ENCODE assay signal across 8 cellular contexts in the genomic region with DNA sequence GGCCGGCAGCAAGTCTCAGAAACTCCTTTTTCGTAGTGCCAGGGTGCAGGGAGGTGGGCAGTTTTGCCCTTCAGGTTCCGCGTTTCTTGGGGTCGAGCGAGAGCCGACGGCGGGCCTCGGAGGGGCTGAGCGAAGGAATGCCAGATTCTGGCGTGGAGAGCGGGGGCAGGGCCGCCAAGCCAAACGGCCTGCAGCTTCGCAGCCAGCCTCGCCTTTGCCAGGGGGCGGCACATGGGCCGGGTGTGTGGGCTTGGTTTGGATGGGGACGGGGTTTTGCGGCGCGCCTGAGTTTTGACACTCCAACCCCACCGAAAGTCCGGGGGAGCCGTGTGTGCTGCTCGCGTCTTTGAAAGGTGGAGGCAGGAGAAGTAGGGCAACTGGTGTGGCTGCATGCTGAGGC. TPM values are rescaled to one million over a fixed set of nuclear protein-coding genes. Genes with fewer than 3 reads are reported as not detected.
A peak's percentile ranks its signal among the peaks of the same experiment; 100 is the strongest.
DNase-seq lines count a peak whose midpoint lies in the region; ATAC-seq and TF ChIP-seq lines count a peak whose summit lies in the region.
"Not testable (repeated sequence)": the region's sequence is repeated elsewhere in the genome, so short reads cannot be mapped to it uniquely, and the experiment has no call there.

No MANE protein-coding gene starts in this region.

- ATAC-seq in lung (ENCODE audit: insufficient read depth, low FRiP score), result not testable (repeated sequence)

- DNase-seq in CD8-positive, alpha-beta memory T cell, result peak in 3 of 5 donors; percentile 5 to 41 (median 26)
- DNase-seq in Karpas-422, endodermal cell, stomach: not testable (repeated sequence)
- DNase-seq in activated CD4-positive, CD25-positive, alpha-beta regulatory T cell treated with anti-CD3 and anti-CD28 coated beads, Interleukin-2, amount 50 U/mL, for 72 hours, result peak; percentile 35
- DNase-seq in adrenal gland, result peak in 4 of 7 donors; percentile 8 to 18 (median 15)
- DNase-seq in lung (ENCODE audit: low spot score), result peak; percentile 27

- H3K4me1 Mint-ChIP-seq in CD8-positive, alpha-beta memory T cell; endodermal cell: not testable (repeated sequence)

- H3K4me1 ChIP-seq in CD8-positive, alpha-beta memory T cell (ENCODE audit: insufficient read depth, low read length); Karpas-422 (ENCODE audit: low read length); adrenal gland (replicated peaks in 1 of 2); endodermal cell (ENCODE audit: control insufficient read depth, insufficient read depth, low read length); lung (ENCODE audit: control insufficient read depth in 2 of 2, insufficient read depth in 2 of 2, low read length in 2 of 2); parathyroid adenoma; stomach: not testable (repeated sequence)

- intact Hi-C loops in adrenal gland (cut with DNase I); stomach (cut with DNase I; ENCODE audit: low total_unique reads): not testable (repeated sequence)

- TF ChIP-seq EP300 in stomach (IDR thresholded peaks at IDR 0.05), result not testable (repeated sequence)

- WGBS in adrenal gland, 4 donors, result 0% methylated on average over 8 to 10 of the region's 28 CpGs; no CpG with 5 or more reads in 2 of the 4 donors
- 0% methylated on average over 3 of the region's 28 CpGs; no CpG with 5 or more reads in 1 of the 2 experiments for WGBS in endodermal cell (ENCODE audit: insufficient coverage in 1 of 2, insufficient read length in 1 of 2), 2 experiments
- WGBS in lung, 2 donors, result 0 to 1% methylated on average over 4 to 12 of the region's 28 CpGs
- 0 to 1% (median 0%) methylated on average over 5 to 11 of the region's 28 CpGs; no CpG with 5 or more reads in 1 of the 5 donors for WGBS in stomach, 5 donors

- H4K20me1 ChIP-seq in Karpas-422 (ENCODE audit: insufficient read depth, low read depth, low read length), result not testable (repeated sequence)

- not testable (repeated sequence) for H3K9me3 ChIP-seq in CD8-positive, alpha-beta memory T cell (ENCODE audit: low read length); Karpas-422 (ENCODE audit: low read length); adrenal gland (replicated peaks in 1 of 3); endodermal cell (ENCODE audit: control insufficient read depth, low read length); lung (ENCODE audit: control insufficient read depth in 2 of 2, insufficient read depth in 1 of 2, low read length in 1 of 2); parathyroid adenoma (ENCODE audit: control insufficient read depth, low read length); stomach

- not testable (repeated sequence) for H3K36me3 Mint-ChIP-seq in CD8-positive, alpha-beta memory T cell; endodermal cell (ENCODE audit: low read depth)

- H3K4me3 ChIP-seq in CD8-positive, alpha-beta memory T cell (ENCODE audit: low read length), result not testable (repeated sequence)
- H3K4me3 ChIP-seq in Karpas-422 (ENCODE audit: low read length), result peak overlapping the region; percentile 61; the same call in 1 of the 2 replicates
- peak overlapping the region in 1 of 4 donors; percentile 70 for H3K4me3 ChIP-seq in adrenal gland
- H3K4me3 ChIP-seq in endodermal cell (ENCODE audit: low read length), result peak overlapping the region; percentile 64
- peak overlapping the region; percentile 39 for H3K4me3 ChIP-seq in lung
- H3K4me3 ChIP-seq in parathyroid adenoma (ENCODE audit: low read depth, low read length), result peak overlapping the region; percentile 62
- H3K4me3 ChIP-seq in stomach, result peak overlapping the region in 2 of 4 donors; percentile 60 to 78

- peak overlapping the region in 1 of 8 donors; percentile 29 for H3K27ac Mint-ChIP-seq in CD8-positive, alpha-beta memory T cell
- not testable (repeated sequence) for H3K27ac Mint-ChIP-seq in endodermal cell

- H3K9ac ChIP-seq in Karpas-422 (ENCODE audit: low read length) (peak overlapping the region; percentile 51; the same call in 1 of the 2 replicates), endodermal cell (ENCODE audit: extremely low read depth, low read length, poor library complexity, severe bottlenecking) (peak overlapping the region; percentile 34)
- not testable (repeated sequence) for H3K9ac ChIP-seq in parathyroid adenoma

- not testable (repeated sequence) for H2AFZ ChIP-seq in Karpas-422 (ENCODE audit: low read length); parathyroid adenoma

- not testable (repeated sequence) for H3K9me3 Mint-ChIP-seq in CD8-positive, alpha-beta memory T cell; endodermal cell

- H3K79me2 ChIP-seq in Karpas-422 (ENCODE audit: low read length); parathyroid adenoma: not testable (repeated sequence)

- POLR2A ChIA-PET in CD8-positive, alpha-beta memory T cell (lab: Charles Lee), result not testable (repeated sequence)

- CTCF ChIA-PET in CD8-positive, alpha-beta memory T cell (lab: Charles Lee), result not testable (repeated sequence)

- TF ChIP-seq CTCF in adrenal gland (IDR thresholded peaks at IDR 0.05); endodermal cell (conservative IDR thresholded peaks at IDR 0.05); lung (IDR thresholded peaks at IDR 0.05; ENCODE audit: control extremely low read depth, extremely low read depth); parathyroid adenoma (IDR thresholded peaks at IDR 0.05); stomach (IDR thresholded peaks at IDR 0.05): not testable (repeated sequence)

- not testable (repeated sequence) for TF ChIP-seq POLR2A in adrenal gland (IDR thresholded peaks at IDR 0.05); stomach (IDR thresholded peaks at IDR 0.05)

- not testable (repeated sequence) for H3K9me2 ChIP-seq in Karpas-422 (replicated peaks; ENCODE audit: insufficient read depth, low read length)

- H3K27me3 ChIP-seq in CD8-positive, alpha-beta memory T cell (ENCODE audit: insufficient read depth, low read length, poor library complexity, severe bottlenecking); Karpas-422 (ENCODE audit: low read length); adrenal gland; endodermal cell (ENCODE audit: control insufficient read depth, insufficient read depth, low read length, poor library complexity, severe bottlenecking); lung (ENCODE audit: control insufficient read depth, insufficient read depth); parathyroid adenoma (ENCODE audit: control insufficient read depth, insufficient read depth, low read length); stomach: not testable (repeated sequence)

- not testable (repeated sequence) for H3K27me3 Mint-ChIP-seq in CD8-positive, alpha-beta memory T cell; endodermal cell (ENCODE audit: insufficient read depth)

- peak overlapping the region; percentile 62 to 90 (median 65) for H3K4me3 Mint-ChIP-seq in CD8-positive, alpha-beta memory T cell
- H3K4me3 Mint-ChIP-seq in endodermal cell, result peak overlapping the region; percentile 58

- not testable (repeated sequence) for H3K36me3 ChIP-seq in CD8-positive, alpha-beta memory T cell (ENCODE audit: insufficient read depth, low read length); Karpas-422 (ENCODE audit: insufficient read depth, low read length); adrenal gland (replicated peaks in 1 of 2); endodermal cell (ENCODE audit: control insufficient read depth, insufficient read depth, low read length); lung (ENCODE audit: control insufficient read depth in 2 of 2, insufficient read depth in 2 of 2, low read length in 2 of 2); parathyroid adenoma (ENCODE audit: control insufficient read depth, insufficient read depth, low read length); stomach

- not testable (repeated sequence) for H3K27ac ChIP-seq in CD8-positive, alpha-beta memory T cell (ENCODE audit: low read depth, low read length); Karpas-422 (ENCODE audit: low read length); endodermal cell (ENCODE audit: low read depth, low read length); parathyroid adenoma
- peak overlapping the region in 2 of 5 donors; percentile 60 to 73 for H3K27ac ChIP-seq in adrenal gland
- H3K27ac ChIP-seq in lung (ENCODE audit: low read depth in 1 of 2, low read length in 1 of 2), result peak overlapping the region; percentile 57 to 76
- H3K27ac ChIP-seq in stomach, result peak overlapping the region in 3 of 5 donors; percentile 85 to 89 (median 89)

- H3K4me2 ChIP-seq in Karpas-422 (ENCODE audit: low read depth, low read length, poor library complexity, severe bottlenecking) (peak overlapping the region; percentile 56), parathyroid adenoma (ENCODE audit: low read length) (peak overlapping the region; percentile 58)

RNA-seq across cellular contexts. Expression of a gene that starts 0.8 kb away (rescaled TPM):
- total RNA-seq in CD8-positive, alpha-beta memory T cell, result 10 to 100 TPM; 21.5 to 21.9 TPM
- 6.4 TPM for polyA plus RNA-seq in CD8-positive, alpha-beta memory T cell
- total RNA-seq in Karpas-422 (2014; rRNA removed; shearing (Covaris generic); ENCODE audit: low replicate concordance), result 6.2 and 9.6 TPM in 2 replicates
- total RNA-seq in adrenal gland, result 10 to 100 TPM in 4 of 8 donors, 1 to 10 TPM in 4; 6.8 to 31.4 (median 9.8) TPM
- polyA plus RNA-seq in adrenal gland, result 1 to 10 TPM; 1.9 to 8.9 (median 4.2) TPM
- 10 to 100 TPM; 13.9 to 20.9 TPM for total RNA-seq in endodermal cell
- 15.3 TPM for polyA plus RNA-seq in endodermal cell (2013, experiment 1 of 2)
- polyA plus RNA-seq in endodermal cell (2013, experiment 2 of 2), result 16.4 TPM
- total RNA-seq in lung, result 10 to 100 TPM; 29.2 to 46.7 TPM
- 1 to 10 TPM; 6.2 to 9.0 TPM for polyA plus RNA-seq in lung
- total RNA-seq in stomach, result 10 to 100 TPM in 4 of 5 donors, 1 to 10 TPM in 1; 4.1 to 38.4 (median 18.7) TPM
- polyA plus RNA-seq in stomach, result 1 to 10 TPM; 2.0 to 7.5 (median 5.3) TPM
